Comparison of ENCODE assay signal across 8 cellular contexts in genomic region chr18:67514901-67515540, GRCh38. TPM values are rescaled to one million over a fixed set of nuclear protein-coding genes. Genes with fewer than 3 reads are reported as not detected.
A peak's percentile ranks its signal among the peaks of the same experiment; 100 is the strongest.
DNase-seq lines count a peak whose midpoint lies in the region; ATAC-seq, FAIRE-seq and TF ChIP-seq lines count a peak whose summit lies in the region.

No MANE protein-coding gene starts in this region.

- no peak overlapping the region for H2BK15ac ChIP-seq in mesendoderm (replicated peaks; ENCODE audit: low read depth)

- peaks cover 6% of the 10 kb centered on the region for H3K79me1 ChIP-seq in mesendoderm (ENCODE audit: low read length)

- H3K4ac ChIP-seq in mesendoderm (ENCODE audit: low read depth, low read length) = no peak overlapping the region

- POLR2A ChIA-PET in A549 (lab: Yijun Ruan, JAX) = interaction anchor here (0.7 kb wide), 1 partner anchor 1088 kb away, joined by 3 read pairs; no protein-coding TSS in a partner anchor

- TF ChIP-seq EP300 in A549 (IDR thresholded peaks at IDR 0.05) = no peak

- no peaks in the 10 kb centered on the region for H3K27me3 ChIP-seq in HAP-1 (ENCODE audit: low read depth)
- no peaks in the 10 kb centered on the region for H3K27me3 ChIP-seq in breast epithelium
- no peaks in the 10 kb centered on the region for H3K27me3 ChIP-seq in mesendoderm (ENCODE audit: insufficient read depth, low read length, poor library complexity)
- no peaks in the 10 kb centered on the region for H3K27me3 ChIP-seq in thyroid gland

- no peak for TF ChIP-seq POLR2A in A549 (IDR thresholded peaks at IDR 0.05; ENCODE audit: low read length)
- no peak for TF ChIP-seq POLR2A in breast epithelium (IDR thresholded peaks at IDR 0.05)
- no peak for TF ChIP-seq POLR2A in thyroid gland (IDR thresholded peaks at IDR 0.05)

- no peak overlapping the region for H4K5ac ChIP-seq in mesendoderm (ENCODE audit: low read length)

- H3K27ac ChIP-seq in A549 (no peak overlapping the region), breast epithelium (no peak overlapping the region), mesendoderm (ENCODE audit: low read depth, low read length) (no peak overlapping the region), thyroid gland (no peak overlapping the region)

- DNase-seq in A549 (ENCODE audit: low read depth in 1 of 2, low spot score in 1 of 2) = no peak
- DNase-seq in HAP-1 (ENCODE audit: low spot score in 2 of 2) = no peak
- no peak for DNase-seq in breast epithelium (ENCODE audit: low spot score in 2 of 2)
- DNase-seq in mesendoderm = no peak
- DNase-seq in thyroid gland = no peak
- no peak for DNase-seq in NCI-H1092 (lab: John Stamatoyannopoulos, UW)
- no peak for DNase-seq in NCI-H2196 (lab: John Stamatoyannopoulos, UW; ENCODE audit: unreplicated experiment)
- no peak for DNase-seq in urothelium cell line (ENCODE audit: low spot score)

- H3K4me3 ChIP-seq in A549 (no peak overlapping the region), HAP-1 (peak overlapping the region; percentile 77), breast epithelium (peak overlapping the region; percentile 77 to 99 (median 90)), mesendoderm (ENCODE audit: low read length) (peak overlapping the region; percentile 61), thyroid gland (replicated peaks in 1 of 3) (peak overlapping the region in 1 of 3 donors; percentile 81)

- H3K9me3 ChIP-seq in A549 = no peaks in the 10 kb centered on the region
- H3K9me3 ChIP-seq in HAP-1 = no peaks in the 10 kb centered on the region
- H3K9me3 ChIP-seq in breast epithelium = no peaks in the 10 kb centered on the region
- no peaks in the 10 kb centered on the region for H3K9me3 ChIP-seq in thyroid gland

- no peak overlapping the region for H3K18ac ChIP-seq in mesendoderm (ENCODE audit: low read length)

- H2BK5ac ChIP-seq in mesendoderm (ENCODE audit: low read length) = no peak overlapping the region

- intact Hi-C loops in breast epithelium (cut with DNase I; ENCODE audit: low total_unique reads) (no loop called here), thyroid gland (cut with DNase I) (no loop called here)

- peak overlapping the region; percentile 59 for H3K56ac ChIP-seq in mesendoderm (ENCODE audit: low read length)

- H3K4me1 ChIP-seq in A549 (no peaks in the 10 kb centered on the region), HAP-1 (peaks cover 14% of the 10 kb centered on the region), breast epithelium (peaks cover 0 to 3% of the 10 kb centered on the region in 2 donors), mesendoderm (ENCODE audit: control insufficient read depth, low read depth, low read length) (no peaks in the 10 kb centered on the region), thyroid gland (peaks cover 4 to 6% of the 10 kb centered on the region in 2 donors)

- no peak for TF ChIP-seq RAD21 in A549 (conservative IDR thresholded peaks at IDR 0.05 in 1 of 2, IDR thresholded peaks at IDR 0.05 in 1 of 2)

- in situ Hi-C loops in HAP-1 (cut with MboI; ENCODE audit: low sequenced_read_pairs) = no loop called here

- no peak overlapping the region for H4K8ac ChIP-seq in mesendoderm (ENCODE audit: low read depth, low read length)

- ATAC-seq in A549 = no peak

- CTCF ChIA-PET in A549 (lab: Yijun Ruan, JAX) = interaction anchor here (0.9 to 1.7 kb wide), 5 partner anchors 8 to 1146 kb away, joined by 3 to 5 read pairs (median 4); no protein-coding TSS in a partner anchor

- no peak overlapping the region for H3K23ac ChIP-seq in mesendoderm (ENCODE audit: low read length)

- no peak overlapping the region for H2BK120ac ChIP-seq in mesendoderm (ENCODE audit: low read depth, low read length)

- 59% methylated on average over 6 of the region's 6 CpGs for WGBS in A549 (ENCODE audit: missing lambda C conversion rate)
- WGBS in mesendoderm (ENCODE audit: extremely low coverage, insufficient coverage, low lambda C conversion rate) = no CpG with 5 or more reads among the region's 6 CpGs
- 87 to 88% methylated on average over 6 of the region's 6 CpGs for WGBS in thyroid gland, 2 donors

- no peak overlapping the region for H2AK5ac ChIP-seq in mesendoderm (ENCODE audit: low read length)

- H3K4me2 ChIP-seq in A549 = peak overlapping the region; percentile 97; the same call in 2 of the 3 replicates
- H3K4me2 ChIP-seq in mesendoderm (ENCODE audit: low read length) = peak overlapping the region; percentile 49

- no peak for FAIRE-seq in A549 (lab: Jason Lieb, UNC)
- FAIRE-seq in urothelium cell line (lab: Jason Lieb, UNC) = no peak

- peak overlapping the region; percentile 68 for H3K9ac ChIP-seq in mesendoderm (ENCODE audit: low read length)

- no peak for TF ChIP-seq CTCF in A549 (IDR thresholded peaks at IDR 0.05)
- TF ChIP-seq CTCF in breast epithelium (IDR thresholded peaks at IDR 0.05) = no peak
- no peak for TF ChIP-seq CTCF in thyroid gland (IDR thresholded peaks at IDR 0.05)

- peaks cover 7% of the 10 kb centered on the region for H3K36me3 ChIP-seq in HAP-1 (replicated peaks)
- H3K36me3 ChIP-seq in breast epithelium = no peaks in the 10 kb centered on the region
- H3K36me3 ChIP-seq in mesendoderm (ENCODE audit: control insufficient read depth, insufficient read depth, low read length) = no peaks in the 10 kb centered on the region
- H3K36me3 ChIP-seq in thyroid gland = no peaks in the 10 kb centered on the region

- H3K79me2 ChIP-seq in mesendoderm (ENCODE audit: control insufficient read depth, insufficient read depth, low read length) = peaks cover 32% of the 10 kb centered on the region

TF ChIP-seq in A549, 52 proteins besides CTCF, POLR2A, EP300 and RAD21:
- TF ChIP-seq HOXA7 (CRISPR knock-in tag; IDR thresholded peaks at IDR 0.05) (no peak), JUNB (IDR thresholded peaks at IDR 0.05) (no peak), ZNF302 (CRISPR knock-in tag; IDR thresholded peaks at IDR 0.05) (no peak), SREBF2 (IDR thresholded peaks at IDR 0.05) (no peak), TFCP2L1 (CRISPR knock-in tag; IDR thresholded peaks at IDR 0.05) (no peak), MYC (IDR thresholded peaks at IDR 0.05; ENCODE audit: borderline replicate concordance, low read length) (no peak), EHMT2 (IDR thresholded peaks at IDR 0.05; ENCODE audit: low read depth) (no peak), FOXS1 (CRISPR knock-in tag; IDR thresholded peaks at IDR 0.05) (no peak), MAX (IDR thresholded peaks at IDR 0.05) (no peak), ZC3H11A (IDR thresholded peaks at IDR 0.05) (no peak), FOSL2 (IDR thresholded peaks at IDR 0.05) (no peak), FOSL2 (CRISPR knock-in tag; IDR thresholded peaks at IDR 0.05) (no peak), ZFP36 (IDR thresholded peaks at IDR 0.05; ENCODE audit: borderline replicate concordance, partially characterized antibody) (no peak), KDM5A (IDR thresholded peaks at IDR 0.05) (no peak)

RNA-seq across cellular contexts. Expression of gene DSEL, which starts 1.5 kb away (rescaled TPM):
- polyA plus RNA-seq in A549 (2011; rRNA removed) (0.30 and 0.34 TPM in 2 replicates), A549 (2017; fragmentation: RNase III; extraction: RNeasy Plus Mini Kit Qiagen cat#74134 plus additional on column Dnase treatment) (0.17 to 0.28 TPM (median 0.21 TPM) in 3 replicates)
- polyA plus RNA-seq in A549 (2012; cell fraction: cytosol; rRNA removed) = 0.07 and 0.08 TPM in 2 replicates
- polyA plus RNA-seq in A549 (2012; cell fraction: nucleus; rRNA removed) = 0.06 and 0.07 TPM in 2 replicates
- polyA minus RNA-seq in A549 (2011; rRNA and poly(A)+ RNA removed) = 0.44 and 0.58 TPM in 2 replicates
- total RNA-seq in breast epithelium (10 to 100 TPM; 13.8 to 34.1 (median 14.5) TPM), thyroid gland (1 to 10 TPM; 5.7 to 8.2 (median 7.5) TPM)
- polyA plus RNA-seq in mesendoderm (2013, experiment 1 of 2) = 11.1 TPM
- 11.8 TPM for polyA plus RNA-seq in mesendoderm (2013, experiment 2 of 2)
